8 cellular contexts compared by ENCODE assay signal in the genomic region with DNA sequence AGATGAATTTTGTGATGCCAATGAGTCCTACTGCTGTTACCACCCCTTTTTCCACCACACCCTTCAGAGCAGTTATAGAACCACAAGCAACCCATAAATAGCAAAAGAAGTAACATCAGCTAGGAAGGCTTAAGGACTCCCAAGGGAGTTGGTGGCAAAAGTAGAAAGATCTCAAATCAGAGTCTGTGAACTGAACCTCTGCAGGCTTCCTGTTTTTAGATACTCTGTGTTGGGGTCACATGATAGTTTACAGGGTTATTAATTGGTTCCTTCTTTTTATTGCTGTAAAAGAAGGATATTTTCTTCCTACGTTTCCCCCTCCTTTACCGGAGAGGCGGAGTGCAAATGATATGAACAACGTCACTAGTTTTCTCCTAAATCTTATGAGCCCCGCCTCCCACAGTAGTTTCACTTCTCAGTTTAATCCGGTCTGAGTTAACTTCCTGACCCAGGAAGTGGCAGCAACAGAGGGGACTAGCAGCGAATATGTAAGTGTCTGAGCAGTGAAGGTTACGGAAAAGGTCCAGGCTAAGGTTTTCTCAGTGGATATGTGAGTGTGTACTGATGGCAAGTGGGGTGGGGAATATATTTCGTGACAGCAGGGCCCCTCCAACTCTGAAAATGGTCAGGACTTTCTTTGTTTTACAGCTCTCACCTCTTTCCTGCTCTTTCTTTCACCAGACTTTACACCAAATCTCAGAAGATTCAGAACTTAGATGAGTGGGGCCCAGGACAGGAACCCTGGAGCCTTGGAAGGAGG. TPM values are rescaled to one million over a fixed set of nuclear protein-coding genes. Genes with fewer than 3 reads are reported as not detected.
DNase-seq lines count a peak whose midpoint lies in the region; ATAC-seq and TF ChIP-seq lines count a peak whose summit lies in the region.

A gene with protein sequence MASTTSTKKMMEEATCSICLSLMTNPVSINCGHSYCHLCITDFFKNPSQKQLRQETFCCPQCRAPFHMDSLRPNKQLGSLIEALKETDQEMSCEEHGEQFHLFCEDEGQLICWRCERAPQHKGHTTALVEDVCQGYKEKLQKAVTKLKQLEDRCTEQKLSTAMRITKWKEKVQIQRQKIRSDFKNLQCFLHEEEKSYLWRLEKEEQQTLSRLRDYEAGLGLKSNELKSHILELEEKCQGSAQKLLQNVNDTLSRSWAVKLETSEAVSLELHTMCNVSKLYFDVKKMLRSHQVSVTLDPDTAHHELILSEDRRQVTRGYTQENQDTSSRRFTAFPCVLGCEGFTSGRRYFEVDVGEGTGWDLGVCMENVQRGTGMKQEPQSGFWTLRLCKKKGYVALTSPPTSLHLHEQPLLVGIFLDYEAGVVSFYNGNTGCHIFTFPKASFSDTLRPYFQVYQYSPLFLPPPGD (plus strand): TSS at position 435 of the 760 bp plus-strand sequence. CDS start 3,721 bp downstream, outside the sequence.

- WGBS in smooth muscle cell (ENCODE audit: low lambda C conversion rate): 11% methylated on average over 9 of the region's 9 CpGs

- H3K27me3 ChIP-seq in iPS-18a (ENCODE audit: control insufficient read depth, insufficient read depth, low read length) (no peaks in the 10 kb centered on the region), smooth muscle cell (ENCODE audit: low read depth) (no peaks in the 10 kb centered on the region)

- H3K36me3 ChIP-seq in iPS-18a (ENCODE audit: control insufficient read depth, low read depth, low read length) (no peaks in the 10 kb centered on the region), smooth muscle cell (ENCODE audit: low read depth) (no peaks in the 10 kb centered on the region)

- H3K9me3 ChIP-seq in T-helper 17 cell (ENCODE audit: control insufficient read depth, low read length, poor library complexity, severe bottlenecking) (no peaks in the 10 kb centered on the region), iPS-18a (ENCODE audit: control insufficient read depth, low read depth, low read length) (no peaks in the 10 kb centered on the region), smooth muscle cell (replicated peaks; ENCODE audit: low read depth) (no peaks in the 10 kb centered on the region)

- TF ChIP-seq CTCF in smooth muscle cell (IDR thresholded peaks at IDR 0.05; ENCODE audit: borderline replicate concordance, insufficient read depth, poor library complexity, severe bottlenecking): no peak

- peaks cover 6% of the 10 kb centered on the region for H3F3A ChIP-seq in smooth muscle cell (ENCODE audit: low read depth)

- H3K4me1 Mint-ChIP-seq in T-helper 17 cell: peaks cover 75% of the 10 kb centered on the region

- H3K9ac ChIP-seq in iPS-18a (ENCODE audit: low read length) (no peak within 1 kb of the TSS), smooth muscle cell (ENCODE audit: low read depth) (peak within 1 kb of the TSS; percentile 93)

- H4K20me1 ChIP-seq in smooth muscle cell (ENCODE audit: low read depth): peaks cover 10% of the 10 kb centered on the region

- H3K4me2 ChIP-seq in smooth muscle cell: peak within 1 kb of the TSS; percentile 94

- peaks cover 7% of the 10 kb centered on the region for H3K36me3 Mint-ChIP-seq in T-helper 17 cell (ENCODE audit: low read depth)

- peak within 1 kb of the TSS; percentile 98 for H3K27ac Mint-ChIP-seq in T-helper 17 cell

- H3K4me3 ChIP-seq in iPS-18a (ENCODE audit: low read length): peak within 1 kb of the TSS; percentile 32
- peak within 1 kb of the TSS; percentile 68 for H3K4me3 ChIP-seq in smooth muscle cell

- DNase-seq in DMS53 (lab: John Stamatoyannopoulos, UW): peak; percentile 84
- peak; percentile 89 for DNase-seq in HT1080 (ENCODE audit: low read depth)
- DNase-seq in T-helper 17 cell: peak; percentile 41 to 56 (median 53)
- peak; percentile 32 for DNase-seq in astrocyte of the hippocampus (ENCODE audit: low read depth, low spot score)
- no peak for DNase-seq in smooth muscle cell (lab: John Stamatoyannopoulos, UW; ENCODE audit: unreplicated experiment)
- DNase-seq in NCI-H2196 (lab: John Stamatoyannopoulos, UW; ENCODE audit: unreplicated experiment): no peak

- H3K79me2 ChIP-seq in smooth muscle cell (ENCODE audit: low read depth): peaks cover 29% of the 10 kb centered on the region

- no peaks in the 10 kb centered on the region for H3K27me3 Mint-ChIP-seq in T-helper 17 cell

- H3K27ac ChIP-seq in iPS-18a (ENCODE audit: low read length) (no peak within 1 kb of the TSS), smooth muscle cell (ENCODE audit: low read depth) (peak within 1 kb of the TSS; percentile 96)

- ATAC-seq in GM21390 (IDR thresholded peaks at IDR 0.05; ENCODE audit: unreplicated experiment) (peak; percentile 84), T-helper 17 cell (peak; percentile 89)

- peak within 1 kb of the TSS; percentile 100 for H3K4me3 Mint-ChIP-seq in T-helper 17 cell

- H3K4me1 ChIP-seq in iPS-18a (ENCODE audit: control insufficient read depth, low read depth, low read length) (peaks cover 28% of the 10 kb centered on the region), smooth muscle cell (ENCODE audit: low read depth) (peaks cover 14% of the 10 kb centered on the region)

- H2AFZ ChIP-seq in smooth muscle cell (ENCODE audit: low read depth): peak within 1 kb of the TSS; percentile 87

RNA-seq across cellular contexts. Expression of the gene that starts here (rescaled TPM):
- total RNA-seq in HT1080 (2014; rRNA removed; shearing (Covaris generic)): 3.8 and 4.3 TPM in 2 replicates
- polyA plus RNA-seq in HT1080 (2015; cell fraction: cytosol; rRNA removed): 5.0 and 5.3 TPM in 2 replicates
- polyA plus RNA-seq in HT1080 (2015; cell fraction: nucleus; rRNA removed): 12.6 and 13.7 TPM in 2 replicates
- 10 to 100 TPM; 17.5 to 19.9 TPM for total RNA-seq in T-helper 17 cell
- total RNA-seq in smooth muscle cell: 9.1 and 9.8 TPM in 2 replicates
- polyA plus RNA-seq in smooth muscle cell: 6.1 and 7.2 TPM in 2 replicates

Comparison
In these comparisons a context has a peak if more than half of its experiments do, and no peak if none do; other contexts are left out.
1. DNase-seq: peak in DMS53 (single experiment), HT1080 (single experiment), T-helper 17 cell (3 of 3) and astrocyte of the hippocampus (single experiment); none in smooth muscle cell (single experiment) and NCI-H2196 (single experiment).